9 cellular contexts compared by ENCODE assay signal in the genomic region with DNA sequence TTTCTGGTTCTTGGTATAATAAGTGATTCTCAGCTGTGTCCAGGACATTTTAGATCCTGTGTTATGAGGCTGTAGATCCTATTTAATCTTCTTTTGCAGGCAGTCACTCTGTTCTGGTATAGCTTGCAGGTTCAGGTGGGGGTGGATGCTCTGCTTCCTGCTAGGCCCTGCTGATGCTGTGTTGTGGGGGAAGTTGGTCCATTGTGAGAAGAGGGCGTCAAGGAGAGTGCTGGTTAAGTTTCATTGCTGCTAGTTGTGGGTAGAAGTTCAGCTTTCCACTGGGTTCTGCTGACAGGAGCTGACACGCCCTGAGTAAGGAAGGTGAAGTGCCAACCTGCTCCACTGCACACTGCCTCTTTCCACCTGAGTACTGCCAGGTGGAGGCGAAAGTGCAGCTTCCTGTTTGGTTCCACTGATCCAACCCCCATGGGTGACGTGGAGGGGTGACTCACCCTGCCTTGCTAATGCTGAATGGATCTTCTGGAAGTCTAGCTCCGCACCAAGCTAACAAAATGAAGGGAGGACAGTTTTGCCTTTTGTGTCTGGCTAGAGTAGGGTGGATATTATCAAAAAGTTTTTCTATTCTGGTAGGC. TPM values are rescaled to one million over a fixed set of nuclear protein-coding genes. Genes with fewer than 3 reads are reported as not detected.
A peak's percentile ranks its signal among the peaks of the same experiment; 100 is the strongest.
DNase-seq lines count a peak whose midpoint lies in the region; FAIRE-seq and TF ChIP-seq lines count a peak whose summit lies in the region.
"Had no signal": no experiment of that assay in that cellular context is flagged by ENCODE, and none has a peak within 500 bp of the region (broad histone marks: within the 10 kb centered on the region; RNA-seq: fewer than 3 reads in every experiment).

No MANE protein-coding gene starts in this region.

- H3K27ac ChIP-seq in RWPE1: no peak overlapping the region
- H3K27ac ChIP-seq: heart right ventricle had no signal

- POLR2A ChIA-PET in RWPE1 (lab: Yijun Ruan, JAX; ENCODE audit: low non-redundant PET): interaction anchor here (1.0 to 1.2 kb wide), 2 partner anchors 14 to 17 kb away, joined by 3 to 4 read pairs; partner anchors contain the start of genes NMRK1 and OSTF1

- H3K9me3 ChIP-seq in MG63: no peaks in the 10 kb centered on the region
- H3K9me3 ChIP-seq: heart right ventricle had no signal

- no peak for TF ChIP-seq POLR2A in H54 (IDR thresholded peaks at IDR 0.05; ENCODE audit: low read depth, low read length)

- CTCF ChIA-PET in RWPE1 (lab: Yijun Ruan, JAX): interaction anchor here (0.5 to 1.8 kb wide), 5 partner anchors 119 to 300 kb away, joined by 3 to 7 read pairs (median 4); partner anchors contain the start of gene C9orf40

- no peak for TF ChIP-seq CTCF in RWPE1 (conservative IDR thresholded peaks at IDR 0.05; ENCODE audit: low read depth)

- H3K4me3 ChIP-seq in MG63: no peak overlapping the region
- H3K4me3 ChIP-seq: heart right ventricle had no signal

- H3K36me3 ChIP-seq in MG63: no peaks in the 10 kb centered on the region

- DNase-seq in H54 (ENCODE audit: insufficient read length, low spot score) (no peak), RWPE1 (ENCODE audit: low spot score) (peak; percentile 85), T1000 (lab: John Stamatoyannopoulos, UW) (no peak), MG63 (no peak), NCI-H345 treated with DMSO at 0.1 percent for 48 hours (lab: John Stamatoyannopoulos, UW; ENCODE audit: unreplicated experiment) (no peak), NCI-H2227 treated with DMSO at 0.1 percent for 48 hours (lab: John Stamatoyannopoulos, UW) (no peak)
- peak; percentile 42 for DNase-seq in activated naive CD8-positive, alpha-beta T cell treated with anti-CD3 and anti-CD28 coated beads, Interleukin-2, amount 50 U/mL, for 16 hours (ENCODE audit: low read depth, low spot score)
- peak; percentile 71 for DNase-seq in stimulated activated CD4-positive, alpha-beta T cell treated with anti-CD3 and anti-CD28 coated beads, Interleukin-4, amount 100 ng/mL, for 1 hour
- DNase-seq: heart right ventricle had no signal

- FAIRE-seq in H54 (lab: Jason Lieb, UNC): peak; percentile 92

- H3K27me3 ChIP-seq in MG63: no peaks in the 10 kb centered on the region
- H3K27me3 ChIP-seq: heart right ventricle had no signal

RNA-seq across cellular contexts. Expression of gene NMRK1, which starts 16.3 kb away (rescaled TPM):
- total RNA-seq in MG63 (2014; rRNA removed; shearing (Covaris generic); ENCODE audit: low replicate concordance): 17.3 and 19.8 TPM in 2 replicates

RNA-seq across cellular contexts. Expression of gene OSTF1, which starts 16.7 kb away (rescaled TPM):
- 18.6 and 23.0 TPM in 2 replicates for total RNA-seq in MG63 (2014; rRNA removed; shearing (Covaris generic); ENCODE audit: low replicate concordance)

RNA-seq across cellular contexts. Expression of gene CARNMT1, which starts 43.5 kb away (rescaled TPM):
- 8.6 and 19.8 TPM in 2 replicates for total RNA-seq in MG63 (2014; rRNA removed; shearing (Covaris generic); ENCODE audit: low replicate concordance)

Comparison
In these comparisons a context has a peak if more than half of its experiments do, and no peak if none do; other contexts are left out.
1. DNase-seq: peak in RWPE1 (single experiment), activated naive CD8-positive, alpha-beta T cell treated with anti-CD3 and anti-CD28 coated beads, Interleukin-2, amount 50 U/mL, for 16 hours (single experiment) and stimulated activated CD4-positive, alpha-beta T cell treated with anti-CD3 and anti-CD28 coated beads, Interleukin-4, amount 100 ng/mL, for 1 hour (single experiment); none in H54 (single experiment), T1000 (single experiment), MG63 (single experiment), NCI-H345 treated with DMSO at 0.1 percent for 48 hours (single experiment) and NCI-H2227 treated with DMSO at 0.1 percent for 48 hours (single experiment).